ENCODE assay signal across 8 cellular contexts in genomic region chr1:167713330-167714081, GRCh38. TPM values are rescaled to one million over a fixed set of nuclear protein-coding genes. Genes with fewer than 3 reads are reported as not detected.
A peak's percentile ranks its signal among the peaks of the same experiment; 100 is the strongest.
DNase-seq lines count a peak whose midpoint lies in the region; ATAC-seq and TF ChIP-seq lines count a peak whose summit lies in the region.

No MANE protein-coding gene starts in this region.

- H3K27ac ChIP-seq in SJSA1 = peak overlapping the region; percentile 95
- H3K27ac ChIP-seq in colonic mucosa = peak overlapping the region; percentile 75
- peak overlapping the region; percentile 86 for H3K27ac ChIP-seq in upper lobe of right lung

- H3K4me1 ChIP-seq in SJSA1 (replicated peaks) (peaks cover 27% of the 10 kb centered on the region), colonic mucosa (no peaks in the 10 kb centered on the region), mucosa of descending colon (ENCODE audit: low read depth) (peaks cover 10% of the 10 kb centered on the region), upper lobe of right lung (no peaks in the 10 kb centered on the region)

- peak overlapping the region; percentile 75 to 83 for H3K9ac ChIP-seq in colonic mucosa (ENCODE audit: low read depth in 2 of 2, low read length in 2 of 2)

- intact Hi-C loops in colonic mucosa (cut with DNase I) = loop anchor here (10.0 kb wide), 2 partner anchors 221 to 371 kb away; partner anchors contain the start of genes DCAF6 and MPC2
- intact Hi-C loops in mucosa of descending colon (cut with DNase I, micrococcal nuclease) = no loop called here
- intact Hi-C loops in upper lobe of right lung (cut with DNase I) = no loop called here

- H3K36me3 ChIP-seq in SJSA1 (peaks cover 4% of the 10 kb centered on the region), colonic mucosa (no peaks in the 10 kb centered on the region), mucosa of descending colon (ENCODE audit: low read depth) (no peaks in the 10 kb centered on the region), upper lobe of right lung (no peaks in the 10 kb centered on the region)

- H3K4me3 ChIP-seq in SJSA1 (peak overlapping the region; percentile 87), colonic mucosa (peak overlapping the region; percentile 46), mucosa of descending colon (no peak overlapping the region), upper lobe of right lung (peak overlapping the region; percentile 81)

- ATAC-seq in mucosa of descending colon = no peak
- peak; percentile 1 for ATAC-seq in upper lobe of right lung
- ATAC-seq in GM19324 (IDR thresholded peaks at IDR 0.05; ENCODE audit: low FRiP score, unreplicated experiment) = no peak

- TF ChIP-seq CTCF in colonic mucosa (IDR thresholded peaks at IDR 0.05) = no peak
- TF ChIP-seq CTCF in mucosa of descending colon (IDR thresholded peaks at IDR 0.05) = no peak
- TF ChIP-seq CTCF in upper lobe of right lung (IDR thresholded peaks at IDR 0.05) = no peak

- H3K9me3 ChIP-seq in SJSA1 (replicated peaks) = no peaks in the 10 kb centered on the region
- no peaks in the 10 kb centered on the region for H3K9me3 ChIP-seq in colonic mucosa
- no peaks in the 10 kb centered on the region for H3K9me3 ChIP-seq in mucosa of descending colon
- no peaks in the 10 kb centered on the region for H3K9me3 ChIP-seq in upper lobe of right lung

- DNase-seq in DMS 273 (lab: John Stamatoyannopoulos, UW; ENCODE audit: unreplicated experiment) = peak; percentile 53
- DNase-seq in DMS 273 treated with DMSO at 0.1 percent for 48 hours (lab: John Stamatoyannopoulos, UW) = no peak
- DNase-seq in SJSA1 (ENCODE audit: low read depth in 1 of 2, low spot score in 2 of 2) = no peak
- peak; percentile 50 for DNase-seq in colonic mucosa
- DNase-seq in mucosa of descending colon = peak; percentile 40 to 74 (median 62)
- peak; percentile 71 for DNase-seq in upper lobe of right lung
- no peak for DNase-seq in AG08396 (ENCODE audit: low spot score)

- no peaks in the 10 kb centered on the region for H3K27me3 ChIP-seq in SJSA1 (replicated peaks)
- no peaks in the 10 kb centered on the region for H3K27me3 ChIP-seq in colonic mucosa
- no peaks in the 10 kb centered on the region for H3K27me3 ChIP-seq in upper lobe of right lung

RNA-seq across cellular contexts. Expression of gene MPZL1, which starts 8.3 kb away (rescaled TPM):
- total RNA-seq in SJSA1 (2014; rRNA removed; shearing (Covaris generic)) = 74.1 and 78.5 TPM in 2 replicates
- total RNA-seq in colonic mucosa (100 to 1,000 TPM; 112 to 144 TPM), mucosa of descending colon (100 to 1,000 TPM in 2 of 3 donors, 10 to 100 TPM in 1; 95.6 to 117 (median 103) TPM), upper lobe of right lung (85.2 TPM)

Comparison
In these comparisons a context has a peak if more than half of its experiments do, and no peak if none do; other contexts are left out.
1. DNase-seq: peak in DMS 273 (single experiment), colonic mucosa (single experiment), mucosa of descending colon (3 of 3) and upper lobe of right lung (single experiment); none in DMS 273 treated with DMSO at 0.1 percent for 48 hours (single experiment), SJSA1 (0 of 2) and AG08396 (single experiment).
2. Peak in every context shown above with its lines, with median percentiles within 50 percentile points of each other: H3K27ac ChIP-seq.